8 cellular contexts compared by ENCODE assay signal in genomic region chr7:25949672-25950487, GRCh38.
A peak's percentile ranks its signal among the peaks of the same experiment; 100 is the strongest.
DNase-seq lines count a peak whose midpoint lies in the region; ATAC-seq and TF ChIP-seq lines count a peak whose summit lies in the region.

No MANE protein-coding gene starts in this region.

- H3K27ac Mint-ChIP-seq in central memory CD8-positive, alpha-beta T cell (ENCODE audit: low read depth): no peak overlapping the region

- peak overlapping the region; percentile 87 for H3K4me3 Mint-ChIP-seq in central memory CD8-positive, alpha-beta T cell

- no peaks in the 10 kb centered on the region for H3K9me3 Mint-ChIP-seq in central memory CD8-positive, alpha-beta T cell

- no peak overlapping the region for H3K27ac ChIP-seq in muscle layer of colon (ENCODE audit: low read depth, low read length)

- TF ChIP-seq CTCF in GM12873 (IDR thresholded peaks at IDR 0.05; ENCODE audit: insufficient read depth, low read depth, low read length, missing control alignments): peak; percentile 49

- no peaks in the 10 kb centered on the region for H3K9me3 ChIP-seq in muscle layer of colon (ENCODE audit: low read length)

- peaks cover 14% of the 10 kb centered on the region for H3K4me1 Mint-ChIP-seq in central memory CD8-positive, alpha-beta T cell

- no peaks in the 10 kb centered on the region for H3K36me3 ChIP-seq in muscle layer of colon (ENCODE audit: insufficient read depth, low read length)

- no peak for ATAC-seq in central memory CD8-positive, alpha-beta T cell (replicated peaks; ENCODE audit: extremely low read depth, poor library complexity, severe bottlenecking)
- ATAC-seq in HG03442 (IDR thresholded peaks at IDR 0.05; ENCODE audit: unreplicated experiment) (no peak), HG03039 (IDR thresholded peaks at IDR 0.05; ENCODE audit: unreplicated experiment) (no peak), GM19455 (IDR thresholded peaks at IDR 0.05; ENCODE audit: unreplicated experiment) (no peak)

- no peaks in the 10 kb centered on the region for H3K36me3 Mint-ChIP-seq in central memory CD8-positive, alpha-beta T cell (ENCODE audit: insufficient read depth)

- H3K27me3 ChIP-seq in muscle layer of colon (ENCODE audit: control insufficient read depth in 1 of 2, insufficient read depth in 2 of 2, low read length in 2 of 2): peaks cover 0 to 4% of the 10 kb centered on the region in 2 donors

- peak overlapping the region; percentile 86 for H3K4me3 ChIP-seq in Jurkat, Clone E6-1 (ENCODE audit: low read length)
- H3K4me3 ChIP-seq in muscle layer of colon (ENCODE audit: low read depth in 1 of 2, low read length in 2 of 2): peak overlapping the region; percentile 52 to 81

- H3K27me3 Mint-ChIP-seq in central memory CD8-positive, alpha-beta T cell: peaks cover 12% of the 10 kb centered on the region

- no peak overlapping the region for H3K9ac ChIP-seq in muscle layer of colon (ENCODE audit: low read length)

- H3K4me1 ChIP-seq in muscle layer of colon (ENCODE audit: insufficient read depth, low read length): no peaks in the 10 kb centered on the region

- peak; percentile 41 for DNase-seq in Jurkat, Clone E6-1 (ENCODE audit: low read depth, low spot score)
- DNase-seq in central memory CD8-positive, alpha-beta T cell (ENCODE audit: low spot score in 2 of 2): no peak
- no peak for DNase-seq in NCI-H82 (lab: John Stamatoyannopoulos, UW)
